8 cellular contexts compared by ENCODE assay signal in genomic region chr5:132500931-132501628, GRCh38.
DNase-seq lines count a peak whose midpoint lies in the region; ATAC-seq and TF ChIP-seq lines count a peak whose summit lies in the region.

No MANE protein-coding gene starts in this region.

- TF ChIP-seq POLR2A in Raji (IDR thresholded peaks at IDR 0.05; ENCODE audit: insufficient read depth, low read depth, low read length) = peak; percentile 32

- ATAC-seq in HG03439 (IDR thresholded peaks at IDR 0.05; ENCODE audit: unreplicated experiment) (peak; percentile 35), GM21515 (IDR thresholded peaks at IDR 0.05; ENCODE audit: unreplicated experiment) (no peak)

- DNase-seq in SHP77 (lab: John Stamatoyannopoulos, UW) (peak; percentile 17 to 67), SHP77 treated with DMSO at 0.1 percent for 48 hours (lab: John Stamatoyannopoulos, UW) (no peak), glomerular visceral epithelial cell (ENCODE audit: extremely low spot score) (peak; percentile 62), pons (ENCODE audit: low spot score) (peak; percentile 84)
- DNase-seq in activated naive CD4-positive, alpha-beta T cell treated with Interleukin-2 at 50 U/mL for 16 hours = peak; percentile 77
